Comparison of ENCODE assay signal across 9 cellular contexts in the genomic region with DNA sequence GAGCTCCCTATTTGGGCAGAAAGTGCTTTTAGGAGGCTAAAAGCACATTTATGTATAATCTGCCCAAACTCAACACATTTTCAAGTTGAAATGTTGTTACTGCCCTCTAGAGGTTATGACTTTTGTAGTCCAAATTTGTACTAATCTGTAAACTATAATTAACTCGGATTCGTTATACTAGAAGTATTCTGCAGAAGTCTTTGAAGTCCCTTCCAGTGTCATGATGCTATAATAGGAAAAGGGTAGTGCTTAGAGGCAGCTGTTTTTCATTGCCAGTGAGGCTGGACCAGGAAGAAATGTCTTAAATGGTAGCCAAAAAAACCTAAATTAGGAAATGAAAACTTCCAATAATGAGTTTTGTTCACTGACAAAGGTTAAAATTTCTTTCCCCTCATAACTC. TPM values are rescaled to one million over a fixed set of nuclear protein-coding genes. Genes with fewer than 3 reads are reported as not detected.
DNase-seq lines count a peak whose midpoint lies in the region; ATAC-seq and TF ChIP-seq lines count a peak whose summit lies in the region.
"Had no signal": no experiment of that assay in that cellular context is flagged by ENCODE, and none has a peak within 500 bp of the region (broad histone marks: within the 10 kb centered on the region; RNA-seq: fewer than 3 reads in every experiment).

No MANE protein-coding gene starts in this region.

- H3K36me3 ChIP-seq in GM23248 (ENCODE audit: low read depth), result peaks cover 14% of the 10 kb centered on the region; the same call in 1 of the 2 replicates

- H2AFZ ChIP-seq in GM23248, result no peak overlapping the region

- CTCF ChIA-PET in RWPE1 (lab: Yijun Ruan, JAX), result interaction anchor here (0.5 to 1.9 kb wide), 17 partner anchors 8 to 1976 kb away, joined by 3 to 10 read pairs (median 3); a partner anchor contains a TSS

- H3K27me3 ChIP-seq in GM23248 (replicated peaks; ENCODE audit: insufficient read depth) (no peaks in the 10 kb centered on the region), foreskin keratinocyte (no peaks in the 10 kb centered on the region)

- no peak overlapping the region for H3K9ac ChIP-seq in GM23248

- POLR2A ChIA-PET in RWPE1 (lab: Yijun Ruan, JAX; ENCODE audit: low non-redundant PET), result interaction anchor here (0.6 kb wide), 1 partner anchor 39 kb away, joined by 3 read pairs; no protein-coding TSS in a partner anchor

- H3F3A ChIP-seq in GM23248 (ENCODE audit: insufficient read depth), result peaks cover 13% of the 10 kb centered on the region; the same call in 1 of the 2 replicates

- H3K4me1 Mint-ChIP-seq in stimulated activated naive B cell treated with anti-CD40 and anti-IgM and Interleukin-4, amounts not matched to agents 10 μg/mL and 1 μg/mL and 100 μg/mL, for 72 hours, result peaks cover 5 to 8% of the 10 kb centered on the region in 2 donors
- H3K4me1 Mint-ChIP-seq: naive B cell had no signal

- in situ Hi-C loops in GM23248 (cut with MboI), result no loop called here

- H3K79me2 ChIP-seq in GM23248 (ENCODE audit: insufficient read depth), result no peaks in the 10 kb centered on the region

- peak; percentile 66 for DNase-seq in GM23248
- DNase-seq in RWPE1 (ENCODE audit: low spot score), result peak; percentile 37
- DNase-seq in foreskin keratinocyte, result no peak
- no peak for DNase-seq in stimulated activated naive B cell treated with anti-CD40 and anti-IgM and Interleukin-4, amounts not matched to agents 10 μg/mL and 1 μg/mL and 100 μg/mL, for 72 hours
- no peak for DNase-seq in globus pallidus (ENCODE audit: low spot score)
- DNase-seq in cortex of kidney (lab: John Stamatoyannopoulos, UW), result no peak
- DNase-seq: naive B cell had no signal

- no peaks in the 10 kb centered on the region for H3K9me3 Mint-ChIP-seq in stimulated activated naive B cell treated with anti-CD40 and anti-IgM and Interleukin-4, amounts not matched to agents 10 μg/mL and 1 μg/mL and 100 μg/mL, for 72 hours
- H3K9me3 Mint-ChIP-seq: naive B cell had no signal

- WGBS in GM23248 (ENCODE audit: low coverage in 1 of 2, low lambda C conversion rate in 2 of 2, missing lambda C conversion rate in 2 of 2), 2 experiments, result 6 to 23% methylated on average over 2 of the region's 2 CpGs

- H3K4me2 ChIP-seq in GM23248 (ENCODE audit: unreplicated experiment), result no peak overlapping the region

- H3K4me1 ChIP-seq in GM23248 (ENCODE audit: insufficient read depth) (0 out of 2 replicates have a peak, but pooled peaks cover 4% of the 10 kb centered on the region), foreskin keratinocyte (no peaks in the 10 kb centered on the region)

- ATAC-seq in foreskin keratinocyte (peak; percentile 19), GM21447 (IDR thresholded peaks at IDR 0.05; ENCODE audit: unreplicated experiment) (no peak), GM21423 (IDR thresholded peaks at IDR 0.05; ENCODE audit: unreplicated experiment) (no peak)
- ATAC-seq in stimulated activated naive B cell treated with anti-CD40 and anti-IgM and Interleukin-4, amounts not matched to agents 10 μg/mL and 1 μg/mL and 100 μg/mL, for 72 hours (replicated peaks), result peak; percentile 31 to 52

- no peaks in the 10 kb centered on the region for H3K9me3 ChIP-seq in GM23248 (ENCODE audit: low read depth)

- H3K27ac Mint-ChIP-seq in stimulated activated naive B cell treated with anti-CD40 and anti-IgM and Interleukin-4, amounts not matched to agents 10 μg/mL and 1 μg/mL and 100 μg/mL, for 72 hours, result no peak overlapping the region

- H3K36me3 Mint-ChIP-seq in stimulated activated naive B cell treated with anti-CD40 and anti-IgM and Interleukin-4, amounts not matched to agents 10 μg/mL and 1 μg/mL and 100 μg/mL, for 72 hours, result peaks cover 55 to 71% of the 10 kb centered on the region in 2 donors

- H3K27ac ChIP-seq in GM23248, result no peak overlapping the region
- H3K27ac ChIP-seq in RWPE1, result no peak overlapping the region
- H3K27ac ChIP-seq in foreskin keratinocyte, result no peak overlapping the region

- no peaks in the 10 kb centered on the region for H3K27me3 Mint-ChIP-seq in stimulated activated naive B cell treated with anti-CD40 and anti-IgM and Interleukin-4, amounts not matched to agents 10 μg/mL and 1 μg/mL and 100 μg/mL, for 72 hours
- H3K27me3 Mint-ChIP-seq: naive B cell had no signal

- H3K4me3 Mint-ChIP-seq in stimulated activated naive B cell treated with anti-CD40 and anti-IgM and Interleukin-4, amounts not matched to agents 10 μg/mL and 1 μg/mL and 100 μg/mL, for 72 hours, result no peak overlapping the region

- H4K20me1 ChIP-seq in GM23248 (ENCODE audit: insufficient read depth), result no peaks in the 10 kb centered on the region

- no peaks in the 10 kb centered on the region for H3K9me2 ChIP-seq in GM23248 (ENCODE audit: insufficient read depth)

- H3K4me3 ChIP-seq in GM23248, result no peak overlapping the region

- TF ChIP-seq CTCF in RWPE1 (conservative IDR thresholded peaks at IDR 0.05; ENCODE audit: low read depth), result no peak; the same call in 1 of the 2 replicates
- peak; percentile 70 for TF ChIP-seq CTCF in foreskin keratinocyte (conservative IDR thresholded peaks at IDR 0.05)

RNA-seq across cellular contexts. Expression of a gene that starts 44.8 kb away (rescaled TPM):
- 0.13 TPM in 1 of 2 replicates, not detected in the other for total RNA-seq in GM23248 (2014; rRNA removed; shearing (Covaris generic))
- polyA plus RNA-seq in GM23248 (2016; fragmentation: Nextera tagmentation; extraction: Ambion mirVana) (0.11 TPM in 1 of 2 replicates, not detected in the other), foreskin keratinocyte (0.02 and 0.03 TPM in 2 replicates)
- total RNA-seq in foreskin keratinocyte, result 0.04 TPM in 1 of 2 replicates, not detected in the other

Comparison
In these comparisons a context has a peak if more than half of its experiments do, and no peak if none do; other contexts are left out.
1. DNase-seq: peak in GM23248 (single experiment) and RWPE1 (single experiment); none in foreskin keratinocyte (0 of 2), stimulated activated naive B cell treated with anti-CD40 and anti-IgM and Interleukin-4, amounts not matched to agents 10 μg/mL and 1 μg/mL and 100 μg/mL, for 72 hours (single experiment), globus pallidus (single experiment) and cortex of kidney (single experiment).
2. ATAC-seq: peak in foreskin keratinocyte (single experiment) and stimulated activated naive B cell treated with anti-CD40 and anti-IgM and Interleukin-4, amounts not matched to agents 10 μg/mL and 1 μg/mL and 100 μg/mL, for 72 hours (2 of 2); none in GM21447 (single experiment) and GM21423 (single experiment).